ENCODE assay signal across 1 cellular context in genomic region chr5:798505-799138, GRCh38.
TF ChIP-seq lines count a peak whose summit lies in the region.

No MANE protein-coding gene starts in this region.

TF ChIP-seq in GM12878, 131 proteins besides CTCF, POLR2A, EP300 and RAD21:
- TF ChIP-seq JUNB (IDR thresholded peaks at IDR 0.05) = 0 out of 2 replicates have a peak, but pooled peaks have one; percentile 14
